ENCODE assay signal across 3 cellular contexts in genomic region chr7:112232212-112232978, GRCh38.
TF ChIP-seq lines count a peak whose summit lies in the region.

No MANE protein-coding gene starts in this region.

TF ChIP-seq in liver, 16 proteins besides CTCF, POLR2A, EP300 and RAD21:
- TF ChIP-seq TAF1 (conservative IDR thresholded peaks at IDR 0.05) (no peak), FOXA2 (IDR thresholded peaks at IDR 0.05) (no peak), MAX (IDR thresholded peaks at IDR 0.05) (no peak), YY1 (IDR thresholded peaks at IDR 0.05) (no peak)

TF ChIP-seq in HepG2, 621 proteins besides CTCF, POLR2A, EP300 and RAD21:
- TF ChIP-seq NBN (conservative IDR thresholded peaks at IDR 0.05) (no peak), ZNF274 (CRISPR knock-in tag; IDR thresholded peaks at IDR 0.05) (no peak), SKIL (CRISPR knock-in tag; IDR thresholded peaks at IDR 0.05; ENCODE audit: borderline replicate concordance) (no peak), ZBTB7A (CRISPR knock-in tag; IDR thresholded peaks at IDR 0.05) (no peak), YEATS2 (CRISPR knock-in tag; IDR thresholded peaks at IDR 0.05; ENCODE audit: borderline replicate concordance) (no peak), ZSCAN20 (CRISPR knock-in tag; IDR thresholded peaks at IDR 0.05; ENCODE audit: borderline replicate concordance) (no peak), MATR3 (CRISPR knock-in tag; IDR thresholded peaks at IDR 0.05) (no peak), ZNF850 (CRISPR knock-in tag; conservative IDR thresholded peaks at IDR 0.05) (no peak), ELF4 (CRISPR knock-in tag; IDR thresholded peaks at IDR 0.05; ENCODE audit: borderline replicate concordance) (no peak), ZNF660 (CRISPR knock-in tag; IDR thresholded peaks at IDR 0.05; ENCODE audit: borderline replicate concordance, low read depth) (no peak), BCL6 (CRISPR knock-in tag; IDR thresholded peaks at IDR 0.05) (no peak), ZFY (CRISPR knock-in tag; IDR thresholded peaks at IDR 0.05) (no peak), ZNF557 (CRISPR knock-in tag; IDR thresholded peaks at IDR 0.05) (no peak), ZNF558 (CRISPR knock-in tag; IDR thresholded peaks at IDR 0.05; ENCODE audit: borderline replicate concordance) (no peak), U2AF1 (optimal IDR thresholded peaks at IDR 0.05; ENCODE audit: low read depth, low read length) (no peak), ADNP (CRISPR knock-in tag; IDR thresholded peaks at IDR 0.05) (no peak), SMAD3 (CRISPR knock-in tag; IDR thresholded peaks at IDR 0.05) (no peak)

TF ChIP-seq in K562, 482 proteins besides CTCF, POLR2A, EP300 and RAD21:
- TF ChIP-seq ZNF277 (CRISPR knock-in tag; IDR thresholded peaks at IDR 0.05; ENCODE audit: borderline replicate concordance) (peak; percentile 92), POLR2AphosphoS5 (IDR thresholded peaks at IDR 0.05; ENCODE audit: control insufficient read depth, insufficient read depth, low read depth, low read length) (no peak)
